ENCODE assay signal across 2 cellular contexts in genomic region chr11:67256477-67256876, GRCh38.
TF ChIP-seq lines count a peak whose summit lies in the region.

No MANE protein-coding gene starts in this region.

TF ChIP-seq in IMR-90, 13 proteins besides CTCF, POLR2A, EP300 and RAD21:
- no peak for TF ChIP-seq CEBPB (IDR thresholded peaks at IDR 0.05; ENCODE audit: low read depth, low read length)
- TF ChIP-seq ELK1 (IDR thresholded peaks at IDR 0.05; ENCODE audit: borderline replicate concordance, low read depth, low read length), result no peak
- TF ChIP-seq, protein P1, sequence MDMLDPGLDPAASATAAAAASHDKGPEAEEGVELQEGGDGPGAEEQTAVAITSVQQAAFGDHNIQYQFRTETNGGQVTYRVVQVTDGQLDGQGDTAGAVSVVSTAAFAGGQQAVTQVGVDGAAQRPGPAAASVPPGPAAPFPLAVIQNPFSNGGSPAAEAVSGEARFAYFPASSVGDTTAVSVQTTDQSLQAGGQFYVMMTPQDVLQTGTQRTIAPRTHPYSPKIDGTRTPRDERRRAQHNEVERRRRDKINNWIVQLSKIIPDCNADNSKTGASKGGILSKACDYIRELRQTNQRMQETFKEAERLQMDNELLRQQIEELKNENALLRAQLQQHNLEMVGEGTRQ (IDR thresholded peaks at IDR 0.05; ENCODE audit: low read depth, low read length), result no peak
- TF ChIP-seq SMC3 (IDR thresholded peaks at IDR 0.05; ENCODE audit: low read depth, low read length), result no peak
- no peak for TF ChIP-seq BHLHE40 (IDR thresholded peaks at IDR 0.05; ENCODE audit: low read depth, low read length)
- no peak for TF ChIP-seq RFX5 (IDR thresholded peaks at IDR 0.05; ENCODE audit: low read depth, low read length)
- TF ChIP-seq NFE2L2 (IDR thresholded peaks at IDR 0.05; ENCODE audit: low read depth, low read length), result no peak
- no peak for TF ChIP-seq MXI1 (IDR thresholded peaks at IDR 0.05; ENCODE audit: borderline replicate concordance, low read depth, low read length)

TF ChIP-seq in H1, 55 proteins besides CTCF, POLR2A, EP300 and RAD21:
- TF ChIP-seq POLR2AphosphoS5 (IDR thresholded peaks at IDR 0.05; ENCODE audit: low read depth, low read length), result 0 out of 2 replicates have a peak, but pooled peaks have one; percentile 25
- no peak for TF ChIP-seq RNF2 (IDR thresholded peaks at IDR 0.05; ENCODE audit: borderline replicate concordance, low read depth, low read length, missing control alignments, poor library complexity, severe bottlenecking)
